ENCODE assay signal across 8 cellular contexts in the genomic region with DNA sequence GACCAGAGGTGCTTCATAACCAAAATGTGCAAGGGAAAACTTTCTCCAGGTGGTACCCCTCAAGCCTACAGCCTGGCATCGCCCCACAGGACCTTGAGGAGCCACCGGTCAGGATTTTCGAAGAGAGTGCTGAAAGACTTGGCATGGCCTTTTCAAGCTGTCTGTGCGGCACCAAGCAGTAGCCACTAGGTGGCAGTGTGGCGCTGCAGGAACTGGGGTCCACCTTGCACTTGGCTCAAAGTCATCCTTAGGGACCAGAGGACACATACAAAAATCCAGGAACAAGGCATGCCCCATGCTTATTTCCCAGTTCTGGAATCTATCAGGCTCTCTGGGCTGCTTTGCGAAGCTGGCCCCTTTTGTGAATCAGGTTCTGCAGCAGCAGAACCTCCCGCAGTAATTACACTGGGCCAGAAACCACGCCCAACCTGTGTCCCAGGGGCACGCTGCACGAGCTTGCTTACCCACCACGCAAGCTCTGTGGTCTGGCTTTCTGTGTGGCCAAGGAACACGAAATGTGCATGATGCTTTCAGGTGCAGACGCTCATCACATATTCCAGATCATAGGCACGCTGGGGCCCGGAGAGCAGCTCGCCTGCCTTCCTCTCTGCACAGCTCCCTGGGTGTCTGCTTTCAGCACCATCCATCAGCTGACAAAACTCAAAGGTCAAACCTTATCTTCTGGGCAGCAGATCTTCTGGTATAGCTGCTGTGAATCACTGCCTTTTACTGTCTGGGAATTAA.
DNase-seq lines count a peak whose midpoint lies in the region; ATAC-seq and TF ChIP-seq lines count a peak whose summit lies in the region.

No MANE protein-coding gene starts in this region.

- DNase-seq in NCI-H510A (lab: John Stamatoyannopoulos, UW), result peak; percentile 13
- DNase-seq in central memory CD4-positive, alpha-beta T cell, result peak; percentile 49
- peak; percentile 12 for DNase-seq in kidney glomerular epithelial cell (lab: John Stamatoyannopoulos, UW)
- DNase-seq in stimulated activated CD4-positive, alpha-beta T cell treated with anti-CD3 and anti-CD28 coated beads, Interleukin-2, amount 100 ng/mL, for 24 hours, result peak; percentile 80 to 81

- ATAC-seq in HG02852 (IDR thresholded peaks at IDR 0.05; ENCODE audit: unreplicated experiment) (peak; percentile 83), GM21737 (IDR thresholded peaks at IDR 0.05; ENCODE audit: unreplicated experiment) (no peak)
- peak; percentile 58 to 67 for ATAC-seq in activated CD4-positive, CD25-positive, alpha-beta regulatory T cell treated with anti-CD3 and anti-CD28 coated beads, Interleukin-2, amount 50 U/mL, for 24 hours

- peak; percentile 97 for TF ChIP-seq CTCF in GM12874 (IDR thresholded peaks at IDR 0.05; ENCODE audit: insufficient read depth, low read depth, low read length)

Comparison
In these comparisons a context has a peak if more than half of its experiments do, and no peak if none do; other contexts are left out.
1. DNase-seq: peak in every context shown above with its lines; median percentile 80 in stimulated activated CD4-positive, alpha-beta T cell treated with anti-CD3 and anti-CD28 coated beads, Interleukin-2, amount 100 ng/mL, for 24 hours; 49 in central memory CD4-positive, alpha-beta T cell; 13 in NCI-H510A; 12 in kidney glomerular epithelial cell.